ENCODE assay signal across 32 cellular contexts in the genomic region with DNA sequence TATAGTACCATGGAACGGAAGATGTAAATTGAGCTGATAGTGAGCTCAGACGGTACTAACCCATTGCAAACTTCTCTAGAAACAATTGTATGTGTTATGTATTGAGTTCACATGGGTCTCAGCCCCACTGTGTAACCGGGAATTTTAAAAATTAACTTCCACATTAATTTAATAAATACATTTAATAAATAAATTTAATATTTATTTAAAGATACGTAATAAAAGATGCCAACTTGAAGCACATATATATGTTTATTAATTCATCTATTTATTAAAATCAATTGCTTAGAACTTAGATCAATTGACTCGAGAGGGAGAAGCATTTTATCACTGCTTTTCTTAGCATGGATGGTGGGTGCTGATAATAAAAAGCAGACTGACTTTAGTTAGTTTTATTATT.
"Had no signal": no experiment of that assay in that cellular context is flagged by ENCODE, and none has a peak within 500 bp of the region (broad histone marks: within the 10 kb centered on the region; RNA-seq: fewer than 3 reads in every experiment).

No MANE protein-coding gene starts in this region.

- DNase-seq: Karpas-422, Kasumi-1, MG63, MM.1S, MV-4-11, NCI-H1048, NCI-H1092, NCI-H1092 treated with DMSO at 0.1 percent for 48 hours, NCI-H1105, NCI-H1105 treated with DMSO at 0.1 percent for 48 hours, NCI-H1417, NCI-H1417 treated with DMSO at 0.1 percent for 48 hours, NCI-H1436, NCI-H1436 treated with DMSO at 0.1 percent for 48 hours, NCI-H146, NCI-H1694, NCI-H1694 treated with DMSO at 0.1 percent for 48 hours, NCI-H187, NCI-H187 treated with DMSO at 0.1 percent for 48 hours, NCI-H1930, NCI-H2029, NCI-H2029 treated with DMSO at 0.1 percent for 48 hours, NCI-H2081, NCI-H2081 treated with DMSO at 0.1 percent for 48 hours, NCI-H2107, NCI-H2171, NCI-H2171 treated with DMSO at 0.1 percent for 48 hours, NCI-H226, NCI-H345, NCI-H446, NCI-H446 treated with DMSO at 0.1 percent for 48 hours, NCI-H510A had no signal
